In genomic region chr6:34339432-34339831, GRCh38 we compare ENCODE assay signal across 14 cellular contexts.
"Had no signal": no experiment of that assay in that cellular context is flagged by ENCODE, and none has a peak within 500 bp of the region (broad histone marks: within the 10 kb centered on the region; RNA-seq: fewer than 3 reads in every experiment).

No MANE protein-coding gene starts in this region.

- H3K9me3 ChIP-seq: mucosa of descending colon, stomach, thoracic aorta had no signal

- H3K27ac ChIP-seq: brain microvascular endothelial cell, stomach, thoracic aorta had no signal

- H3K36me3 ChIP-seq: brain microvascular endothelial cell, thoracic aorta had no signal

- DNase-seq: activated CD4-positive, alpha-beta T cell treated with anti-CD3 and anti-CD28 coated beads for 1 hour; activated CD4-positive, alpha-beta T cell treated with anti-CD3 and anti-CD28 coated beads, Interleukin-2, amount 50 U/mL, for 48 hours; activated CD8-positive, alpha-beta memory T cell treated with anti-CD3 and anti-CD28 coated beads, Interleukin-2, amount 10 ng/mL, durations not matched to agents 7 days and 5 days; activated gamma-delta T cell treated with Interleukin-2 at 50 U/mL for 16 hours; activated naive CD8-positive, alpha-beta T cell treated with anti-CD3 and anti-CD28 coated beads for 36 hours; activated T-cell treated with anti-CD3 and anti-CD28 coated beads, Interleukin-2, amount 50 U/mL, for 24 hours; brain microvascular endothelial cell; cerebellar nuclear complex; effector memory CD8-positive, alpha-beta T cell; hypothalamus; left colon; mucosa of descending colon; stomach had no signal

- H3K4me3 ChIP-seq: mucosa of descending colon, stomach, thoracic aorta had no signal

- H3K27me3 ChIP-seq: brain microvascular endothelial cell, stomach had no signal
